In genomic region chr16:79863128-79864031, GRCh38 we compare ENCODE assay signal across 19 cellular contexts.
DNase-seq lines count a peak whose midpoint lies in the region; ATAC-seq, FAIRE-seq and TF ChIP-seq lines count a peak whose summit lies in the region.
"Had no signal": no experiment of that assay in that cellular context is flagged by ENCODE, and none has a peak within 500 bp of the region (broad histone marks: within the 10 kb centered on the region; RNA-seq: fewer than 3 reads in every experiment).

No MANE protein-coding gene starts in this region.

- no peaks in the 10 kb centered on the region for H3K36me3 Mint-ChIP-seq in CD8-positive, alpha-beta memory T cell
- no peaks in the 10 kb centered on the region for H3K36me3 Mint-ChIP-seq in activated naive CD8-positive, alpha-beta T cell treated with anti-CD3 and anti-CD28 coated beads for 36 hours
- H3K36me3 Mint-ChIP-seq: CD4-positive, alpha-beta memory T cell had no signal

- no peaks in the 10 kb centered on the region for H3K4me1 ChIP-seq in CD8-positive, alpha-beta memory T cell (ENCODE audit: insufficient read depth, low read length)
- H3K4me1 ChIP-seq in smooth muscle cell (ENCODE audit: low read depth), result no peaks in the 10 kb centered on the region
- H3K4me1 ChIP-seq: Caco-2, SJSA1 had no signal

- H3K27ac Mint-ChIP-seq in CD8-positive, alpha-beta memory T cell, result no peak overlapping the region
- no peak overlapping the region for H3K27ac Mint-ChIP-seq in activated naive CD8-positive, alpha-beta T cell treated with anti-CD3 and anti-CD28 coated beads for 36 hours
- H3K27ac Mint-ChIP-seq: CD4-positive, alpha-beta memory T cell had no signal

- H3K9ac ChIP-seq in smooth muscle cell (ENCODE audit: low read depth), result no peak overlapping the region

- H3K4me3 Mint-ChIP-seq in CD8-positive, alpha-beta memory T cell, result no peak overlapping the region
- no peak overlapping the region for H3K4me3 Mint-ChIP-seq in activated naive CD8-positive, alpha-beta T cell treated with anti-CD3 and anti-CD28 coated beads for 36 hours

- H2AFZ ChIP-seq in smooth muscle cell (ENCODE audit: low read depth), result peak overlapping the region; percentile 81

- no peak overlapping the region for H3K4me3 ChIP-seq in CD8-positive, alpha-beta memory T cell (ENCODE audit: low read length)
- H3K4me3 ChIP-seq in smooth muscle cell, result no peak overlapping the region
- H3K4me3 ChIP-seq: SJSA1 had no signal

- no peaks in the 10 kb centered on the region for H4K20me1 ChIP-seq in smooth muscle cell (ENCODE audit: low read depth)

- peak overlapping the region; percentile 53 for H3K4me2 ChIP-seq in smooth muscle cell

- peaks cover 0 to 3% (median 0%) of the 10 kb centered on the region in 5 donors for H3K9me3 Mint-ChIP-seq in CD8-positive, alpha-beta memory T cell
- H3K9me3 Mint-ChIP-seq in activated naive CD8-positive, alpha-beta T cell treated with anti-CD3 and anti-CD28 coated beads for 36 hours, result no peaks in the 10 kb centered on the region

- peaks cover 3% of the 10 kb centered on the region for H3K9me3 ChIP-seq in CD8-positive, alpha-beta memory T cell (ENCODE audit: low read length)
- H3K9me3 ChIP-seq in smooth muscle cell (replicated peaks; ENCODE audit: low read depth), result no peaks in the 10 kb centered on the region
- H3K9me3 ChIP-seq: Caco-2, SJSA1 had no signal

- intact Hi-C loops in left colon (cut with DNase I, micrococcal nuclease), result no loop called here

- POLR2A ChIA-PET in CD8-positive, alpha-beta memory T cell (lab: Charles Lee), result no interaction called here

- H3K27me3 Mint-ChIP-seq in CD8-positive, alpha-beta memory T cell, result peaks cover 0 to 34% of the 10 kb centered on the region in 2 donors
- H3K27me3 Mint-ChIP-seq in activated naive CD8-positive, alpha-beta T cell treated with anti-CD3 and anti-CD28 coated beads for 36 hours, result no peaks in the 10 kb centered on the region

- DNase-seq in CD8-positive, alpha-beta memory T cell, result no peak
- DNase-seq in OCI-M1 (lab: John Stamatoyannopoulos, UW) (peak; percentile 55), cerebellar cortex (ENCODE audit: low spot score) (peak; percentile 74), smooth muscle cell (lab: John Stamatoyannopoulos, UW; ENCODE audit: unreplicated experiment) (no peak), H54 (ENCODE audit: insufficient read length, low spot score) (no peak), left colon (no peak)
- DNase-seq in activated naive CD8-positive, alpha-beta T cell treated with anti-CD3 and anti-CD28 coated beads for 36 hours, result no peak
- DNase-seq: Caco-2; CD4-positive, alpha-beta memory T cell; KBM-7; MM.1S; NCI-H2029; NCI-H446; NCI-H524 treated with DMSO at 0.1 percent for 48 hours; Right ventricle myocardium superior; RPMI8226 had no signal

- no peaks in the 10 kb centered on the region for H3K36me3 ChIP-seq in CD8-positive, alpha-beta memory T cell (ENCODE audit: insufficient read depth, low read length)
- no peaks in the 10 kb centered on the region for H3K36me3 ChIP-seq in smooth muscle cell (ENCODE audit: low read depth)
- H3K36me3 ChIP-seq: SJSA1 had no signal

- CTCF ChIA-PET in CD8-positive, alpha-beta memory T cell (lab: Charles Lee), result interaction anchor here (0.8 kb wide), 1 partner anchor 22 kb away, joined by 3 read pairs; no protein-coding TSS in a partner anchor

- no peak for TF ChIP-seq CTCF in smooth muscle cell (IDR thresholded peaks at IDR 0.05; ENCODE audit: borderline replicate concordance, insufficient read depth, poor library complexity, severe bottlenecking)

- WGBS in smooth muscle cell (ENCODE audit: low lambda C conversion rate), result 76% methylated on average over 7 of the region's 7 CpGs

- no peaks in the 10 kb centered on the region for H3K27me3 ChIP-seq in CD8-positive, alpha-beta memory T cell (ENCODE audit: insufficient read depth, low read length, poor library complexity, severe bottlenecking)
- no peaks in the 10 kb centered on the region for H3K27me3 ChIP-seq in smooth muscle cell (ENCODE audit: low read depth)
- H3K27me3 ChIP-seq: SJSA1 had no signal

- H3F3A ChIP-seq in smooth muscle cell (ENCODE audit: low read depth), result no peaks in the 10 kb centered on the region

- no peak for FAIRE-seq in H54 (lab: Jason Lieb, UNC)
- FAIRE-seq: A204.1, GM12892 had no signal

- no peaks in the 10 kb centered on the region for H3K4me1 Mint-ChIP-seq in CD8-positive, alpha-beta memory T cell
- no peaks in the 10 kb centered on the region for H3K4me1 Mint-ChIP-seq in activated naive CD8-positive, alpha-beta T cell treated with anti-CD3 and anti-CD28 coated beads for 36 hours

- TF ChIP-seq POLR2A in H54 (IDR thresholded peaks at IDR 0.05; ENCODE audit: low read depth, low read length), result no peak

- no peak for ATAC-seq in left colon

- H3K79me2 ChIP-seq in smooth muscle cell (ENCODE audit: low read depth), result no peaks in the 10 kb centered on the region

- H3K27ac ChIP-seq in CD8-positive, alpha-beta memory T cell (ENCODE audit: low read depth, low read length), result peak overlapping the region; percentile 32
- H3K27ac ChIP-seq in smooth muscle cell (ENCODE audit: low read depth), result peak overlapping the region; percentile 36
- H3K27ac ChIP-seq: SJSA1 had no signal

Comparison
In these comparisons a context has a peak if more than half of its experiments do, and no peak if none do; other contexts are left out.
1. DNase-seq: peak in OCI-M1 (single experiment) and cerebellar cortex (single experiment); none in CD8-positive, alpha-beta memory T cell (0 of 5), smooth muscle cell (single experiment), H54 (single experiment), left colon (0 of 2) and activated naive CD8-positive, alpha-beta T cell treated with anti-CD3 and anti-CD28 coated beads for 36 hours (single experiment).